ENCODE assay signal across 1 cellular context in genomic region chr7:121392277-121393004, GRCh38.
TF ChIP-seq lines count a peak whose summit lies in the region.

No MANE protein-coding gene starts in this region.

TF ChIP-seq in HepG2, 621 proteins besides CTCF, POLR2A, EP300 and RAD21:
- no peak for TF ChIP-seq ZNF710 (CRISPR knock-in tag; IDR thresholded peaks at IDR 0.05; ENCODE audit: borderline replicate concordance)
- TF ChIP-seq SP4 (CRISPR knock-in tag; IDR thresholded peaks at IDR 0.05): no peak
- TF ChIP-seq GATAD2A (CRISPR knock-in tag; IDR thresholded peaks at IDR 0.05): no peak
- TF ChIP-seq MAFK (conservative IDR thresholded peaks at IDR 0.05 in 1 of 2, IDR thresholded peaks at IDR 0.05 in 1 of 2; ENCODE audit: low read length in 2 of 2): peak in 1 of 2 experiments; percentile 22; a peak in 1 of 4 replicates
- TF ChIP-seq ZNF232 (CRISPR knock-in tag; IDR thresholded peaks at IDR 0.05; ENCODE audit: borderline replicate concordance): no peak
- TF ChIP-seq ZNF660 (CRISPR knock-in tag; IDR thresholded peaks at IDR 0.05; ENCODE audit: borderline replicate concordance, low read depth): no peak
- TF ChIP-seq MAFF (IDR thresholded peaks at IDR 0.05; ENCODE audit: low read depth, low read length): 0 out of 2 replicates have a peak, but pooled peaks have one; percentile 15
- no peak for TF ChIP-seq FLYWCH1 (CRISPR knock-in tag; IDR thresholded peaks at IDR 0.05)
- no peak for TF ChIP-seq TP53 (CRISPR knock-in tag; conservative IDR thresholded peaks at IDR 0.05)
- TF ChIP-seq ZNF562 (CRISPR knock-in tag; IDR thresholded peaks at IDR 0.05; ENCODE audit: borderline replicate concordance): no peak
- no peak for TF ChIP-seq ZNF546 (CRISPR knock-in tag; conservative IDR thresholded peaks at IDR 0.05)
TF ChIP-seq in HepG2: peak in this region for 2.
